Comparison of ENCODE assay signal across 16 cellular contexts in the genomic region with DNA sequence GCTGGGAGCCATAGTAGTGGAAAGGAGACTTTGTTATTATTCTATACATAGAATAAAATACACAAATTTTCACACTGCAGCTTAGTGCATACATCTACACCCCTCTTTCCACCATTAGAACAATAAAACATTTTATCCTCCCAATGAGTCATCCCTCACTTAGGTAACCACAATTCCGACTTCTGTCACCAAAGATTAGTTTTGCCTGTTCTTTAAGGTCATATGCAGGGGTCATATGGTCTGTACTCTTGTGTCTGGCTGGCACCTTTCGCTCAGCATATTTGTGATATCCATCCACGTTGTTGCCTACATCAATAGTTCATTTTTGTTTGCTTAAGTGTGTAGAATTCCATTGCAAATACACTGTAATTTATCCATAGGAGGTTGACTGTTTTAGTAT. TPM values are rescaled to one million over a fixed set of nuclear protein-coding genes. Genes with fewer than 3 reads are reported as not detected.
DNase-seq lines count a peak whose midpoint lies in the region; ATAC-seq and TF ChIP-seq lines count a peak whose summit lies in the region.
"Had no signal": no experiment of that assay in that cellular context is flagged by ENCODE, and none has a peak within 500 bp of the region (broad histone marks: within the 10 kb centered on the region; RNA-seq: fewer than 3 reads in every experiment).

No MANE protein-coding gene starts in this region.

- H3K27me3 ChIP-seq in foreskin keratinocyte (peaks cover 32% of the 10 kb centered on the region), ovary (no peaks in the 10 kb centered on the region), BE2C (no peaks in the 10 kb centered on the region)

- H3K4me1 ChIP-seq in foreskin keratinocyte (peaks cover 7% of the 10 kb centered on the region), ovary (ENCODE audit: insufficient read depth) (peaks cover 4% of the 10 kb centered on the region), BE2C (no peaks in the 10 kb centered on the region)

- no peak for TF ChIP-seq POLR2A in ovary (IDR thresholded peaks at IDR 0.05)

- H3K4me3 Mint-ChIP-seq in Calu3 (ENCODE audit: low read depth, unreplicated experiment), result no peak overlapping the region

- H3K9me3 Mint-ChIP-seq in Calu3 (ENCODE audit: low read depth, unreplicated experiment), result no peaks in the 10 kb centered on the region
- H3K9me3 Mint-ChIP-seq: nephron progenitor cell had no signal

- no peak for TF ChIP-seq EP300 in ovary (IDR thresholded peaks at IDR 0.05)

- 74 to 82% (median 81%) methylated on average over 3 of the region's 3 CpGs for WGBS in ovary, 3 donors

- peaks cover 36% of the 10 kb centered on the region for H3K4me1 Mint-ChIP-seq in Calu3 (ENCODE audit: low read depth, unreplicated experiment)

- intact Hi-C loops in Calu3 (cut with micrococcal nuclease; ENCODE audit: unreplicated experiment) (loop anchor here (5.0 kb wide), 3 partner anchors 33 to 373 kb away; no protein-coding TSS in a partner anchor), ovary (cut with DNase I) (loop anchor here in 3 of 4 donors (10.0 kb wide), 2 partner anchors 174 to 274 kb away; no protein-coding TSS in a partner anchor)

- peaks cover 33% of the 10 kb centered on the region for H3K36me3 Mint-ChIP-seq in Calu3 (ENCODE audit: insufficient read depth, unreplicated experiment)

- CTCF ChIA-PET in Calu3 (lab: Charles Lee), result interaction anchor here (0.9 kb wide), 1 partner anchor 10 kb away, joined by 3 read pairs; no protein-coding TSS in a partner anchor

- peak overlapping the region; percentile 54 for H3K27ac Mint-ChIP-seq in Calu3 (ENCODE audit: unreplicated experiment)
- H3K27ac Mint-ChIP-seq: nephron progenitor cell had no signal

- no peaks in the 10 kb centered on the region for H3K27me3 Mint-ChIP-seq in Calu3 (ENCODE audit: unreplicated experiment)

- ATAC-seq in foreskin keratinocyte (peak; percentile 5), HG02571 (IDR thresholded peaks at IDR 0.05; ENCODE audit: unreplicated experiment) (no peak)
- ATAC-seq: activated naive CD4-positive, alpha-beta T cell treated with anti-CD3 and anti-CD28 coated beads, Interleukin-2, amount 50 U/mL, for 72 hours; right cardiac atrium had no signal

- TF ChIP-seq CTCF in Calu3 (IDR thresholded peaks at IDR 0.05; ENCODE audit: unreplicated experiment) (no peak), foreskin keratinocyte (conservative IDR thresholded peaks at IDR 0.05) (no peak), ovary (IDR thresholded peaks at IDR 0.05) (no peak), BE2C (IDR thresholded peaks at IDR 0.05; ENCODE audit: low read depth, low read length) (no peak)

- no peaks in the 10 kb centered on the region for H3K36me3 ChIP-seq in ovary
- H3K36me3 ChIP-seq in BE2C, result peaks cover 4% of the 10 kb centered on the region; the same call in 1 of the 2 replicates

- BruUV-seq in Calu3 (replicated peaks; lab: Mats Ljungman, UMichigan), result no TSS peak

- H3K4me3 ChIP-seq in ovary, result no peak overlapping the region
- H3K4me3 ChIP-seq in BE2C (ENCODE audit: low read depth, low read length), result no peak overlapping the region

- DNase-seq in Calu3 (peak; percentile 6), LHCN-M2 (ENCODE audit: low read depth) (peak; percentile 59), SW480 (ENCODE audit: low spot score) (peak; percentile 80), foreskin keratinocyte (peak; percentile 9 to 26), SIG-M5 (lab: John Stamatoyannopoulos, UW) (no peak), ovary (no peak), BE2C (no peak)
- DNase-seq: activated CD4-positive, CD25-positive, alpha-beta regulatory T cell treated with anti-CD3 and anti-CD28 coated beads, Interleukin-2, amount 50 U/mL, for 72 hours; Karpas-422; NCI-H1930; NCI-H446 treated with DMSO at 0.1 percent for 48 hours; nephron progenitor cell; stimulated activated CD4-positive, alpha-beta T cell treated with anti-CD3 and anti-CD28 coated beads, Interleukin-1b, Interleukin-23, amount 100 ng/mL, for 48 hours had no signal

- H3K27ac ChIP-seq in foreskin keratinocyte (no peak overlapping the region), ovary (no peak overlapping the region)

- H3K9me3 ChIP-seq in ovary (no peaks in the 10 kb centered on the region), BE2C (peaks cover 7% of the 10 kb centered on the region)

RNA-seq across cellular contexts. Expression of a gene that starts 2.4 kb away (rescaled TPM):
- total RNA-seq in Calu3 (2022) (15.4 and 16.0 TPM in 2 replicates), LHCN-M2 (2014; rRNA removed) (6.6 and 6.8 TPM in 2 replicates), foreskin keratinocyte (7.6 and 8.6 TPM in 2 replicates), ovary (10 to 100 TPM; 11.9 to 34.5 (median 20.9) TPM)
- 5.6 TPM for polyA plus RNA-seq in LHCN-M2 (2012)
- polyA plus RNA-seq in foreskin keratinocyte (2.8 and 3.7 TPM in 2 replicates), ovary (10 to 100 TPM; 11.8 to 21.8 TPM)
- polyA plus RNA-seq in BE2C (2012; ENCODE audit: insufficient read depth, insufficient read length, low read depth), result 27.8 TPM

Comparison
In these comparisons a context has a peak if more than half of its experiments do, and no peak if none do; other contexts are left out.
1. DNase-seq: peak in Calu3 (single experiment), LHCN-M2 (single experiment), SW480 (single experiment) and foreskin keratinocyte (2 of 2); none in SIG-M5 (single experiment), ovary (0 of 5) and BE2C (single experiment).